9 cellular contexts compared by ENCODE assay signal in genomic region chr13:29382021-29382420, GRCh38.
"Had no signal": no experiment of that assay in that cellular context is flagged by ENCODE, and none has a peak within 500 bp of the region (broad histone marks: within the 10 kb centered on the region; RNA-seq: fewer than 3 reads in every experiment).

No MANE protein-coding gene starts in this region.

- H3K4me1 Mint-ChIP-seq: H9 had no signal

- H3K4me1 ChIP-seq: HAP-1 had no signal

- H3K4me3 Mint-ChIP-seq: GM23338, H9, HFFc6 had no signal

- H3K27ac ChIP-seq: GM23248 had no signal

- DNase-seq: GM23248, GOT3, H7, H9, HCEC 1CT, HFFc6 had no signal

- H3K4me3 ChIP-seq: GM23248, GM23338, HAP-1 had no signal

- H3K36me3 ChIP-seq: HAP-1 had no signal

- H3K9me3 ChIP-seq: HAP-1 had no signal

- ATAC-seq: GM23338, HCT116 had no signal

- H3K9me3 Mint-ChIP-seq: HFFc6 had no signal

- H3K27ac Mint-ChIP-seq: GM23338, H9, HFFc6 had no signal
